ENCODE assay signal across 19 cellular contexts in genomic region chr3:127153506-127153815, GRCh38. TPM values are rescaled to one million over a fixed set of nuclear protein-coding genes. Genes with fewer than 3 reads are reported as not detected.
DNase-seq lines count a peak whose midpoint lies in the region; ATAC-seq and TF ChIP-seq lines count a peak whose summit lies in the region.
"Had no signal": no experiment of that assay in that cellular context is flagged by ENCODE, and none has a peak within 500 bp of the region (broad histone marks: within the 10 kb centered on the region; RNA-seq: fewer than 3 reads in every experiment).

No MANE protein-coding gene starts in this region.

- no peak overlapping the region for H3K9ac ChIP-seq in Karpas-422 (ENCODE audit: low read length)
- H3K9ac ChIP-seq: GM23248 had no signal

- H3K4me3 ChIP-seq in sigmoid colon = no peak overlapping the region
- no peak overlapping the region for H3K4me3 ChIP-seq in Karpas-422 (ENCODE audit: low read length)
- H3K4me3 ChIP-seq: A549, GM23248, HAP-1 had no signal

- H2AFZ ChIP-seq in Karpas-422 (ENCODE audit: low read length) = no peak overlapping the region
- H2AFZ ChIP-seq: GM23248 had no signal

- POLR2A ChIA-PET in T-cell (lab: Charles Lee) = no interaction called here

- TF ChIP-seq POLR2A in sigmoid colon (IDR thresholded peaks at IDR 0.05) = no peak

- no peaks in the 10 kb centered on the region for H3K9me2 ChIP-seq in Karpas-422 (replicated peaks; ENCODE audit: insufficient read depth, low read length)

- no peaks in the 10 kb centered on the region for H3K9me3 Mint-ChIP-seq in activated T-cell treated with anti-CD3 and anti-CD28 coated beads, Interleukin-2, amount 50 U/mL, for 24 hours
- no peaks in the 10 kb centered on the region for H3K9me3 Mint-ChIP-seq in activated T-cell treated with anti-CD3 and anti-CD28 coated beads, Interleukin-2, amount 50 U/mL, for 72 hours
- no peaks in the 10 kb centered on the region for H3K9me3 Mint-ChIP-seq in T-cell
- H3K9me3 Mint-ChIP-seq: CD4-positive, alpha-beta T cell had no signal

- H3K36me3 ChIP-seq in sigmoid colon = no peaks in the 10 kb centered on the region
- no peaks in the 10 kb centered on the region for H3K36me3 ChIP-seq in Karpas-422 (ENCODE audit: insufficient read depth, low read length)
- H3K36me3 ChIP-seq: HAP-1 had no signal

- H3K27me3 ChIP-seq in sigmoid colon (peaks cover 0 to 23% (median 18%) of the 10 kb centered on the region in 3 donors), Karpas-422 (ENCODE audit: low read length) (no peaks in the 10 kb centered on the region)

- H3K4me1 ChIP-seq in sigmoid colon (no peaks in the 10 kb centered on the region), Karpas-422 (ENCODE audit: low read length) (no peaks in the 10 kb centered on the region)
- H3K4me1 ChIP-seq: A549, Caco-2, HAP-1 had no signal

- intact Hi-C loops in sigmoid colon (cut with DNase I) = no loop called here

- H3K36me3 Mint-ChIP-seq in activated T-cell treated with anti-CD3 and anti-CD28 coated beads, Interleukin-2, amount 50 U/mL, for 24 hours (ENCODE audit: low read depth) = no peaks in the 10 kb centered on the region
- no peaks in the 10 kb centered on the region for H3K36me3 Mint-ChIP-seq in activated T-cell treated with anti-CD3 and anti-CD28 coated beads, Interleukin-2, amount 50 U/mL, for 72 hours (ENCODE audit: insufficient read depth in 2 of 2)
- H3K36me3 Mint-ChIP-seq in T-cell = no peaks in the 10 kb centered on the region

- H3K4me1 Mint-ChIP-seq in activated T-cell treated with anti-CD3 and anti-CD28 coated beads, Interleukin-2, amount 50 U/mL, for 24 hours (ENCODE audit: low read depth) = no peaks in the 10 kb centered on the region
- no peaks in the 10 kb centered on the region for H3K4me1 Mint-ChIP-seq in activated T-cell treated with anti-CD3 and anti-CD28 coated beads, Interleukin-2, amount 50 U/mL, for 72 hours (ENCODE audit: low read depth)
- H3K4me1 Mint-ChIP-seq in T-cell = no peaks in the 10 kb centered on the region

- ATAC-seq in activated T-cell treated with anti-CD3 and anti-CD28 coated beads, Interleukin-2, amount 50 U/mL, for 72 hours (replicated peaks in 1 of 2) = no peak
- ATAC-seq in HG03378 (IDR thresholded peaks at IDR 0.05; ENCODE audit: unreplicated experiment) (no peak), T-cell (replicated peaks in 1 of 4) (no peak)
- ATAC-seq: A549 had no signal

- no peak overlapping the region for H3K4me3 Mint-ChIP-seq in activated T-cell treated with anti-CD3 and anti-CD28 coated beads, Interleukin-2, amount 50 U/mL, for 24 hours
- no peak overlapping the region for H3K4me3 Mint-ChIP-seq in activated T-cell treated with anti-CD3 and anti-CD28 coated beads, Interleukin-2, amount 50 U/mL, for 72 hours
- H3K4me3 Mint-ChIP-seq in T-cell = no peak overlapping the region
- H3K4me3 Mint-ChIP-seq: CD4-positive, alpha-beta T cell had no signal

- 0 out of 2 replicates have a peak, but pooled peaks cover 4% of the 10 kb centered on the region for H4K20me1 ChIP-seq in Karpas-422 (ENCODE audit: insufficient read depth, low read depth, low read length)

- H3K27me3 Mint-ChIP-seq in activated T-cell treated with anti-CD3 and anti-CD28 coated beads, Interleukin-2, amount 50 U/mL, for 24 hours = peaks cover 7% of the 10 kb centered on the region
- H3K27me3 Mint-ChIP-seq in activated T-cell treated with anti-CD3 and anti-CD28 coated beads, Interleukin-2, amount 50 U/mL, for 72 hours (ENCODE audit: low read depth) = no peaks in the 10 kb centered on the region
- peaks cover 4 to 12% of the 10 kb centered on the region in 2 donors for H3K27me3 Mint-ChIP-seq in T-cell

- H3K79me2 ChIP-seq in Karpas-422 (ENCODE audit: low read length) = no peaks in the 10 kb centered on the region

- H3K27ac ChIP-seq in sigmoid colon (no peak overlapping the region), Karpas-422 (ENCODE audit: low read length) (no peak overlapping the region)
- H3K27ac ChIP-seq: 22Rv1, A549, C4-2B, GM23248, HL-60 had no signal

- peak; percentile 13 for DNase-seq in activated T-cell treated with anti-CD3 and anti-CD28 coated beads, Interleukin-2, amount 50 U/mL, for 24 hours
- no peak for DNase-seq in activated T-cell treated with anti-CD3 and anti-CD28 coated beads, Interleukin-2, amount 50 U/mL, for 72 hours
- peak; percentile 29 for DNase-seq in islet precursor cell
- DNase-seq in sigmoid colon = peak; percentile 57
- DNase-seq in T-cell = no peak
- no peak for DNase-seq in Karpas-422
- DNase-seq: AML-193, Caco-2, GM23248 had no signal

- CTCF ChIA-PET in T-cell (lab: Charles Lee) = no interaction called here

- H3K9me3 ChIP-seq in sigmoid colon (no peaks in the 10 kb centered on the region), Karpas-422 (ENCODE audit: low read length) (0 out of 2 replicates have a peak, but pooled peaks cover 4% of the 10 kb centered on the region)
- H3K9me3 ChIP-seq: A549, Caco-2, HAP-1 had no signal

- no peak for TF ChIP-seq EP300 in sigmoid colon (IDR thresholded peaks at IDR 0.05)

- no peak overlapping the region for H3K4me2 ChIP-seq in Karpas-422 (ENCODE audit: low read depth, low read length, poor library complexity, severe bottlenecking)
- H3K4me2 ChIP-seq: A549 had no signal

- 81 to 82% methylated on average over 5 of the region's 5 CpGs for WGBS in sigmoid colon, 2 donors

- no peak overlapping the region for H3K27ac Mint-ChIP-seq in activated T-cell treated with anti-CD3 and anti-CD28 coated beads, Interleukin-2, amount 50 U/mL, for 24 hours
- no peak overlapping the region for H3K27ac Mint-ChIP-seq in activated T-cell treated with anti-CD3 and anti-CD28 coated beads, Interleukin-2, amount 50 U/mL, for 72 hours
- H3K27ac Mint-ChIP-seq in T-cell = no peak overlapping the region
- H3K27ac Mint-ChIP-seq: CD4-positive, alpha-beta T cell had no signal

- TF ChIP-seq CTCF in sigmoid colon (IDR thresholded peaks at IDR 0.05) = no peak

RNA-seq across cellular contexts. Expression of gene PRR23E, which starts 39.5 kb away (rescaled TPM):
- total RNA-seq in activated T-cell treated with anti-CD3 and anti-CD28 coated beads, Interleukin-2, amount 50 U/mL, for 72 hours = not detected
- total RNA-seq in sigmoid colon (not detected), T-cell (not detected)
- polyA plus RNA-seq in sigmoid colon = not detected
- not detected in 2 replicates for total RNA-seq in Karpas-422 (2014; rRNA removed; shearing (Covaris generic); ENCODE audit: low replicate concordance)
- total RNA-seq: Caco-2; CD4-positive, alpha-beta T cell; GM23248; H4; HT1080 had no signal
- polyA plus RNA-seq: A549, BJ, GM23248 had no signal

Comparison
In these comparisons a context has a peak if more than half of its experiments do, and no peak if none do; other contexts are left out.
1. DNase-seq: peak in activated T-cell treated with anti-CD3 and anti-CD28 coated beads, Interleukin-2, amount 50 U/mL, for 24 hours (single experiment), islet precursor cell (single experiment) and sigmoid colon (single experiment); none in activated T-cell treated with anti-CD3 and anti-CD28 coated beads, Interleukin-2, amount 50 U/mL, for 72 hours (0 of 2), T-cell (0 of 34) and Karpas-422 (single experiment).